In the genomic region with DNA sequence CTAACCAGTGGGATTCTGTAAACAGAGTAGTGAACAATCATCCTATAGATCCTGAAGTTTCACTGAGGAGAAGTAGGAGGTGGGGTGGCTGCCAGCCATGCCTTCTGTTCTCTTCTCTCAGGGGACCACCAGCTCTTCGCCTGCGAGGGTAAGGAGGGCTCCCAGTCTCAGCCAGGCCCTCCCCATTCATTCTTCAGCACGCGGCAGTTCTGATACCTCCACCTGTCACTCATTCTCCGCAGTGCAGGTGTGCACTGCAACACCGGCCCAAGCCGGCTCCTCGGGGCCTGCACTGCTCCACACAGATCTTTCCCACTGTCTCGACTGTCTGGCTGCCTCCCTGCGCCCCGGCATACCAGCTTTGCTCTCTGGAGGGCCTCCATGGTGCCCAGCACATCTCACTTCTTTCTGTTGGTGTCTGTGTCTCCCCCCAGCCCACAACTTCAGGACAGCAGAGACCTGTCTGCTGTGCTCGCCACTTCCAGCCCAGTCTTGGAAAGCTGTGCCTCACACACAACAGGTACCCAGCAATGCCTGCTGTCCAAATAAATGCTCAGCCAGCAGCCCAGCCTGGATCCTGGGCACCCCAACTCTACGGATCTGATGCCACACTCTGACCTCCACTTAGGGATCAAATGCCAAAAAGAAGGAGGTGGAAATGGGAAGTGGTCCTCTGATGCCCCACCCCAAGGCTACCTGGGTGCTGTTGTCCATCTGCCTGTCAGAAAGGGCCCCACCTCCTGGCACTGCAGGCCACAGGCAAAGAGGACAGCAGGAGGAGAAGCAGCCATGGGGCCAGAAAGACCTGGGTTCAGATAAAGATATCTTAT, we compare ENCODE assay signal across 21 cellular contexts. TPM values are rescaled to one million over a fixed set of nuclear protein-coding genes. Genes with fewer than 3 reads are reported as not detected.
A peak's percentile ranks its signal among the peaks of the same experiment; 100 is the strongest.
DNase-seq lines count a peak whose midpoint lies in the region; ATAC-seq and FAIRE-seq lines count a peak whose summit lies in the region.
"Had no signal": no experiment of that assay in that cellular context is flagged by ENCODE, and none has a peak within 500 bp of the region (broad histone marks: within the 10 kb centered on the region; RNA-seq: fewer than 3 reads in every experiment).

No MANE protein-coding gene starts in this region.

- no peak overlapping the region for H2AFZ ChIP-seq in neuronal stem cell (ENCODE audit: low read length)
- H2AFZ ChIP-seq: GM23248 had no signal

- peak overlapping the region; percentile 55 for H3K23ac ChIP-seq in neuronal stem cell (ENCODE audit: low read depth, low read length, poor library complexity)

- H3K27me3 ChIP-seq in NT2/D1 (ENCODE audit: insufficient read depth, insufficient read length) (no peaks in the 10 kb centered on the region), neuronal stem cell (ENCODE audit: control insufficient read depth in 3 of 3, insufficient read depth in 3 of 3, low read depth in 1 of 3, low read length in 3 of 3) (no peaks in the 10 kb centered on the region)

- H3K9me3 ChIP-seq in NT2/D1 (ENCODE audit: insufficient read depth, low read length) (0 out of 2 replicates have a peak, but pooled peaks cover 3% of the 10 kb centered on the region), neuronal stem cell (replicated peaks in 1 of 2; ENCODE audit: control insufficient read depth in 2 of 2, insufficient read depth in 1 of 2, low read depth in 1 of 2, low read length in 2 of 2) (peaks cover 0 to 2% of the 10 kb centered on the region in 2 donors)

- no peak overlapping the region for H3K14ac ChIP-seq in neuronal stem cell (ENCODE audit: low read length)

- no peaks in the 10 kb centered on the region for H3K27me3 Mint-ChIP-seq in activated T-helper 2 cell treated with anti-CD3 and anti-CD28 coated beads, Interferon-gamma antibody, Interleukin-2, Interleukin-4, amounts not matched to agents 10 μg/mL and 5 μg/mL and 100 μg/mL, durations not matched to agents 14 hours and 24 hours and 36 hours (ENCODE audit: low read depth)
- H3K27me3 Mint-ChIP-seq: CD8-positive, alpha-beta memory T cell had no signal

- FAIRE-seq in GM19239 (lab: Jason Lieb, UNC): no peak

- no peak for ATAC-seq in HG02588 (IDR thresholded peaks at IDR 0.05; ENCODE audit: unreplicated experiment)

- intact Hi-C loops in activated T-helper 2 cell treated with anti-CD3 and anti-CD28 coated beads, Interferon-gamma antibody, Interleukin-2, Interleukin-4, amounts not matched to agents 10 μg/mL and 5 μg/mL and 100 μg/mL, durations not matched to agents 14 hours and 24 hours and 36 hours (cut with micrococcal nuclease): no loop called here

- H3K4ac ChIP-seq in neuronal stem cell (ENCODE audit: low read length): no peak overlapping the region

- H3K36me3 ChIP-seq in NT2/D1 (ENCODE audit: insufficient read depth, insufficient read length, low read length) (peaks cover 62% of the 10 kb centered on the region), neuronal stem cell (replicated peaks in 1 of 2; ENCODE audit: control insufficient read depth in 2 of 2, insufficient read depth in 2 of 2, low read length in 2 of 2) (peaks cover 15 to 29% of the 10 kb centered on the region in 2 donors)

- no peak overlapping the region for H3K27ac ChIP-seq in neuronal stem cell (replicated peaks; ENCODE audit: low read length)
- H3K27ac ChIP-seq: GM23248 had no signal

- peak overlapping the region; percentile 30 for H2BK12ac ChIP-seq in neuronal stem cell (ENCODE audit: low read length)

- no peak overlapping the region for H3K4me3 Mint-ChIP-seq in activated T-helper 2 cell treated with anti-CD3 and anti-CD28 coated beads, Interferon-gamma antibody, Interleukin-2, Interleukin-4, amounts not matched to agents 10 μg/mL and 5 μg/mL and 100 μg/mL, durations not matched to agents 14 hours and 24 hours and 36 hours (ENCODE audit: low read depth)

- H2BK5ac ChIP-seq in neuronal stem cell (ENCODE audit: low read length): no peak overlapping the region

- H3K79me1 ChIP-seq in neuronal stem cell (ENCODE audit: low read depth, low read length): peaks cover 7% of the 10 kb centered on the region

- H2BK120ac ChIP-seq in neuronal stem cell (ENCODE audit: low read depth, low read length): no peak overlapping the region

- no peak overlapping the region for H3K4me2 ChIP-seq in neuronal stem cell (ENCODE audit: insufficient read depth, low read length, poor library complexity, severe bottlenecking)

- H3K36me3 Mint-ChIP-seq in activated T-helper 2 cell treated with anti-CD3 and anti-CD28 coated beads, Interferon-gamma antibody, Interleukin-2, Interleukin-4, amounts not matched to agents 10 μg/mL and 5 μg/mL and 100 μg/mL, durations not matched to agents 14 hours and 24 hours and 36 hours (ENCODE audit: low read depth): peaks cover 36% of the 10 kb centered on the region

- H2AK5ac ChIP-seq in neuronal stem cell (ENCODE audit: low read depth, low read length): peak overlapping the region; percentile 91

- no CpG with 5 or more reads among the region's 13 CpGs for WGBS in neuronal stem cell (ENCODE audit: extremely low coverage in 2 of 2, insufficient read length in 2 of 2, insufficient replicate concordance in 1 of 2), 2 donors

- peak overlapping the region; percentile 6 for H3K27ac Mint-ChIP-seq in activated T-helper 2 cell treated with anti-CD3 and anti-CD28 coated beads, Interferon-gamma antibody, Interleukin-2, Interleukin-4, amounts not matched to agents 10 μg/mL and 5 μg/mL and 100 μg/mL, durations not matched to agents 14 hours and 24 hours and 36 hours
- H3K27ac Mint-ChIP-seq: CD14-positive monocyte had no signal

- peak overlapping the region; percentile 59 for H3K9ac ChIP-seq in NT2/D1 (ENCODE audit: insufficient read length, low read depth)
- no peak overlapping the region for H3K9ac ChIP-seq in neuronal stem cell (ENCODE audit: low read depth, low read length, poor library complexity)
- H3K9ac ChIP-seq: GM23248 had no signal

- no peak overlapping the region for H3K18ac ChIP-seq in neuronal stem cell (ENCODE audit: low read length)

- H3K4me3 ChIP-seq in NT2/D1 (ENCODE audit: insufficient read length, low read depth) (no peak overlapping the region), neuronal stem cell (ENCODE audit: low read length in 2 of 2) (no peak overlapping the region)
- H3K4me3 ChIP-seq: GM23248 had no signal

- H4K8ac ChIP-seq in neuronal stem cell (ENCODE audit: low read depth, low read length): no peak overlapping the region

- peak; percentile 58 for DNase-seq in D341Med (ENCODE audit: low spot score)
- no peak for DNase-seq in NT2/D1 (ENCODE audit: low read depth, low spot score)
- no peak for DNase-seq in activated T-helper 2 cell treated with anti-CD3 and anti-CD28 coated beads, Interferon-gamma antibody, Interleukin-2, Interleukin-4, amounts not matched to agents 10 μg/mL and 5 μg/mL and 100 μg/mL, durations not matched to agents 14 hours and 24 hours and 36 hours (ENCODE audit: low spot score)
- no peak for DNase-seq in neuronal stem cell (ENCODE audit: low spot score)
- no peak for DNase-seq in MV-4-11 (lab: John Stamatoyannopoulos, UW)
- no peak for DNase-seq in GM19239 (ENCODE audit: insufficient read length, low spot score)
- no peak for DNase-seq in DMS79 treated with DMSO at 0.1 percent for 48 hours (lab: John Stamatoyannopoulos, UW)
- DNase-seq: Calu3; CD8-positive, alpha-beta memory T cell; DMS153; GM23248; IMR-90; KG1; MM.1S; NCI-H1048; NCI-H446 treated with DMSO at 0.1 percent for 48 hours; NK-92 treated with Interleukin-12 subunit alpha and Interleukin-12 subunit beta, amount 100 ng/mL, for 24 hours; RPMI8226; SHP77 had no signal

- peaks cover 27% of the 10 kb centered on the region for H3K4me1 Mint-ChIP-seq in activated T-helper 2 cell treated with anti-CD3 and anti-CD28 coated beads, Interferon-gamma antibody, Interleukin-2, Interleukin-4, amounts not matched to agents 10 μg/mL and 5 μg/mL and 100 μg/mL, durations not matched to agents 14 hours and 24 hours and 36 hours (ENCODE audit: low read depth)

- peaks cover 15% of the 10 kb centered on the region for H3K4me1 ChIP-seq in NT2/D1 (ENCODE audit: insufficient read depth, insufficient read length)
- peaks cover 0 to 2% of the 10 kb centered on the region in 2 donors for H3K4me1 ChIP-seq in neuronal stem cell (ENCODE audit: control insufficient read depth in 2 of 2, insufficient read depth in 1 of 2, low read depth in 1 of 2, low read length in 2 of 2)

- peak overlapping the region; percentile 37 for H2BK15ac ChIP-seq in neuronal stem cell (ENCODE audit: low read length)

- H3K9me3 Mint-ChIP-seq in activated T-helper 2 cell treated with anti-CD3 and anti-CD28 coated beads, Interferon-gamma antibody, Interleukin-2, Interleukin-4, amounts not matched to agents 10 μg/mL and 5 μg/mL and 100 μg/mL, durations not matched to agents 14 hours and 24 hours and 36 hours: no peaks in the 10 kb centered on the region
- H3K9me3 Mint-ChIP-seq: CD8-positive, alpha-beta memory T cell had no signal

- H4K91ac ChIP-seq in neuronal stem cell (ENCODE audit: low read depth, low read length, poor library complexity): no peak overlapping the region

RNA-seq across cellular contexts. Expression of a gene that starts 29.0 kb away (rescaled TPM):
- 28.4 and 29.9 TPM in 2 replicates for total RNA-seq in activated T-helper 2 cell treated with anti-CD3 and anti-CD28 coated beads, Interferon-gamma antibody, Interleukin-2, Interleukin-4, amounts not matched to agents 10 μg/mL and 5 μg/mL and 100 μg/mL, durations not matched to agents 14 hours and 24 hours and 36 hours
- 7.3 TPM for polyA plus RNA-seq in neuronal stem cell (2013, experiment 1 of 2)
- polyA plus RNA-seq in neuronal stem cell (2013, experiment 2 of 2): 8.3 TPM

RNA-seq across cellular contexts. Expression of a gene that starts 29.0 kb away (rescaled TPM):
- 25.6 and 28.2 TPM in 2 replicates for total RNA-seq in activated T-helper 2 cell treated with anti-CD3 and anti-CD28 coated beads, Interferon-gamma antibody, Interleukin-2, Interleukin-4, amounts not matched to agents 10 μg/mL and 5 μg/mL and 100 μg/mL, durations not matched to agents 14 hours and 24 hours and 36 hours
- polyA plus RNA-seq in neuronal stem cell (2013, experiment 1 of 2): 5.4 TPM
- 4.4 TPM for polyA plus RNA-seq in neuronal stem cell (2013, experiment 2 of 2)
